ENCODE assay signal across 15 cellular contexts in the genomic region with DNA sequence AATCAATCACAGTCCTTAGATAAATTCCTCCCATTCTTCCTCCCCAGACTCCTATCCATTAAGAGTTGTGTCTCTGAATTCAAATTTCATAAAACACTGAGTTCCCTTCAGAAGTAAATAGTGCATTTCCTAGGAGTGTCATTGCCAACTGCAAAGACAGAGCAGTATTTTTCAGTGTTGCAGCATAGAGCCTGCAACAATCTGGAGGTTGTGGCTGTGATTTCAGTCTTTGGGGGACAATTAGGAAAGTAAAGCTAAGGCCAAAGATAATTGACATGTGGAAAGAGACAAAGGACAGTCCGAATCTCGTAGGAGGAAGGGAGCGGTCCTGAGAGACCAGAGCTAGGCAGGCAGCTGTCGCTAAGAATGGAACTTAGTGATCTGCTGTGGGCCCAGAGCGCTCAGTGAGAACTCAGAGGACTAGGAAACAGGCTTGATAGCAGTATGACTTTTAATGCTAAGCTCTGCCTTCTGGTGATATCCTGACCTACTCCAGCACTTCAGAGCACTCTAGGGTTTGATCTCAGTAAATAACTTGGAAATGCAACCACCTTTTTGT. TPM values are rescaled to one million over a fixed set of nuclear protein-coding genes. Genes with fewer than 3 reads are reported as not detected.
DNase-seq lines count a peak whose midpoint lies in the region; ATAC-seq and TF ChIP-seq lines count a peak whose summit lies in the region.
"Had no signal": no experiment of that assay in that cellular context is flagged by ENCODE, and none has a peak within 500 bp of the region (broad histone marks: within the 10 kb centered on the region; RNA-seq: fewer than 3 reads in every experiment).

No MANE protein-coding gene starts in this region.

- peak overlapping the region; percentile 75 for H3K27ac ChIP-seq in caudate nucleus (ENCODE audit: low read depth, low read length)
- H3K27ac ChIP-seq in parathyroid adenoma, result peak overlapping the region; percentile 35
- H3K27ac ChIP-seq: ovary had no signal

- H3K9me3 Mint-ChIP-seq in type B pancreatic cell (no peaks in the 10 kb centered on the region), WTC11 (no peaks in the 10 kb centered on the region)
- H3K9me3 Mint-ChIP-seq in activated CD4-positive, alpha-beta T cell treated with anti-CD3 and anti-CD28 coated beads for 36 hours (ENCODE audit: low read depth), result no peaks in the 10 kb centered on the region
- H3K9me3 Mint-ChIP-seq: activated CD4-positive, alpha-beta T cell treated with anti-CD3 and anti-CD28 coated beads, Interleukin-2, amount 10 ng/mL, durations not matched to agents 7 days and 5 days had no signal

- no peak for DNase-seq in caudate nucleus (lab: John Stamatoyannopoulos, UW)
- DNase-seq in left ventricle myocardium superior, result peak; percentile 49
- DNase-seq in type B pancreatic cell (ENCODE audit: extremely low spot score, unreplicated experiment), result no peak
- DNase-seq in WTC11 (ENCODE audit: low spot score), result no peak
- DNase-seq in activated CD4-positive, alpha-beta T cell treated with anti-CD3 and anti-CD28 coated beads for 36 hours, result no peak
- DNase-seq: activated CD4-positive, alpha-beta T cell treated with anti-CD3 and anti-CD28 coated beads, Interleukin-2, amount 10 ng/mL, durations not matched to agents 7 days and 5 days; DMS 273 treated with DMSO at 0.1 percent for 48 hours; erythroblast; NCI-H446 had no signal

- H3K4me1 Mint-ChIP-seq in type B pancreatic cell (ENCODE audit: unreplicated experiment) (peaks cover 22% of the 10 kb centered on the region), WTC11 (peaks cover 6% of the 10 kb centered on the region)
- no peaks in the 10 kb centered on the region for H3K4me1 Mint-ChIP-seq in activated CD4-positive, alpha-beta T cell treated with anti-CD3 and anti-CD28 coated beads for 36 hours
- H3K4me1 Mint-ChIP-seq: activated CD4-positive, alpha-beta T cell treated with anti-CD3 and anti-CD28 coated beads, Interleukin-2, amount 10 ng/mL, durations not matched to agents 7 days and 5 days had no signal

- H3K4me3 Mint-ChIP-seq in type B pancreatic cell, result no peak overlapping the region
- no peak overlapping the region for H3K4me3 Mint-ChIP-seq in WTC11
- no peak overlapping the region for H3K4me3 Mint-ChIP-seq in activated CD4-positive, alpha-beta T cell treated with anti-CD3 and anti-CD28 coated beads for 36 hours
- H3K4me3 Mint-ChIP-seq: activated CD4-positive, alpha-beta T cell treated with anti-CD3 and anti-CD28 coated beads, Interleukin-2, amount 10 ng/mL, durations not matched to agents 7 days and 5 days; activated naive CD8-positive, alpha-beta T cell had no signal

- H3K36me3 Mint-ChIP-seq in type B pancreatic cell (peaks cover 24% of the 10 kb centered on the region), WTC11 (no peaks in the 10 kb centered on the region; the same call in 1 of the 2 replicates)
- peaks cover 30% of the 10 kb centered on the region for H3K36me3 Mint-ChIP-seq in activated CD4-positive, alpha-beta T cell treated with anti-CD3 and anti-CD28 coated beads for 36 hours (ENCODE audit: low read depth)

- H3K27me3 Mint-ChIP-seq in type B pancreatic cell (no peaks in the 10 kb centered on the region), WTC11 (ENCODE audit: low read depth) (no peaks in the 10 kb centered on the region)
- H3K27me3 Mint-ChIP-seq in activated CD4-positive, alpha-beta T cell treated with anti-CD3 and anti-CD28 coated beads for 36 hours, result no peaks in the 10 kb centered on the region
- H3K27me3 Mint-ChIP-seq: activated CD4-positive, alpha-beta T cell treated with anti-CD3 and anti-CD28 coated beads, Interleukin-2, amount 10 ng/mL, durations not matched to agents 7 days and 5 days; activated naive CD8-positive, alpha-beta T cell had no signal

- POLR2A ChIA-PET in WTC11 (lab: Charles Lee), result no interaction called here
- POLR2A ChIA-PET in activated CD4-positive, alpha-beta T cell treated with anti-CD3 and anti-CD28 coated beads for 36 hours (lab: Charles Lee), result no interaction called here

- no peaks in the 10 kb centered on the region for H3K36me3 ChIP-seq in parathyroid adenoma (ENCODE audit: control insufficient read depth, insufficient read depth, low read length)
- H3K36me3 ChIP-seq: ovary had no signal

- intact Hi-C loops in left ventricle myocardium superior (cut with micrococcal nuclease), result no loop called here
- intact Hi-C loops in activated CD4-positive, alpha-beta T cell treated with anti-CD3 and anti-CD28 coated beads for 36 hours (cut with DNase I, micrococcal nuclease), result no loop called here

- TF ChIP-seq CTCF in parathyroid adenoma (IDR thresholded peaks at IDR 0.05) (no peak), type B pancreatic cell (conservative IDR thresholded peaks at IDR 0.05) (no peak), WTC11 (IDR thresholded peaks at IDR 0.05) (no peak)

- H2AFZ ChIP-seq in parathyroid adenoma, result no peak overlapping the region

- H3K27ac Mint-ChIP-seq in type B pancreatic cell (peak overlapping the region; percentile 83), WTC11 (no peak overlapping the region)
- H3K27ac Mint-ChIP-seq in activated CD4-positive, alpha-beta T cell treated with anti-CD3 and anti-CD28 coated beads for 36 hours, result no peak overlapping the region
- H3K27ac Mint-ChIP-seq: activated CD4-positive, alpha-beta T cell treated with anti-CD3 and anti-CD28 coated beads, Interleukin-2, amount 10 ng/mL, durations not matched to agents 7 days and 5 days; activated naive CD8-positive, alpha-beta T cell had no signal

- peak; percentile 89 for ATAC-seq in left ventricle myocardium superior
- ATAC-seq in HG03439 (IDR thresholded peaks at IDR 0.05; ENCODE audit: unreplicated experiment), result no peak
- no peak for ATAC-seq in WTC11
- no peak for ATAC-seq in activated CD4-positive, alpha-beta T cell treated with anti-CD3 and anti-CD28 coated beads for 36 hours
- no peak for ATAC-seq in GM19035 (IDR thresholded peaks at IDR 0.05; ENCODE audit: unreplicated experiment)

- no peaks in the 10 kb centered on the region for H3K9me3 ChIP-seq in parathyroid adenoma (ENCODE audit: control insufficient read depth, low read length)
- H3K9me3 ChIP-seq: ovary had no signal

- H3K79me2 ChIP-seq in parathyroid adenoma, result no peaks in the 10 kb centered on the region

- H3K4me3 ChIP-seq in parathyroid adenoma (ENCODE audit: low read depth, low read length), result no peak overlapping the region
- H3K4me3 ChIP-seq: lung, ovary had no signal

- no peaks in the 10 kb centered on the region for H3K27me3 ChIP-seq in parathyroid adenoma (ENCODE audit: control insufficient read depth, insufficient read depth, low read length)
- H3K27me3 ChIP-seq: ovary had no signal

- H3K4me2 ChIP-seq in parathyroid adenoma (ENCODE audit: low read length), result no peak overlapping the region

- H3K9ac ChIP-seq in parathyroid adenoma, result no peak overlapping the region

- H3K4me1 ChIP-seq in parathyroid adenoma, result no peaks in the 10 kb centered on the region

- CTCF ChIA-PET in WTC11 (lab: Charles Lee), result interaction anchor here (1.1 kb wide), 1 partner anchor 13 kb away, joined by 3 read pairs; no protein-coding TSS in a partner anchor
- CTCF ChIA-PET in activated CD4-positive, alpha-beta T cell treated with anti-CD3 and anti-CD28 coated beads for 36 hours (lab: Charles Lee), result interaction anchor here (0.5 kb wide), 1 partner anchor 13 kb away, joined by 3 read pairs; no protein-coding TSS in a partner anchor

TF ChIP-seq in WTC11, 78 proteins besides CTCF, POLR2A, EP300 and RAD21 (continues in another document):
- TF ChIP-seq ATF2 (CRISPR knock-in tag; IDR thresholded peaks at IDR 0.05; ENCODE audit: borderline replicate concordance, low read depth), result no peak
- TF ChIP-seq, protein P1, sequence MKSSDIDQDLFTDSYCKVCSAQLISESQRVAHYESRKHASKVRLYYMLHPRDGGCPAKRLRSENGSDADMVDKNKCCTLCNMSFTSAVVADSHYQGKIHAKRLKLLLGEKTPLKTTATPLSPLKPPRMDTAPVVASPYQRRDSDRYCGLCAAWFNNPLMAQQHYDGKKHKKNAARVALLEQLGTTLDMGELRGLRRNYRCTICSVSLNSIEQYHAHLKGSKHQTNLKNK (CRISPR knock-in tag; IDR thresholded peaks at IDR 0.05), result no peak
- no peak for TF ChIP-seq ZNF423 (CRISPR knock-in tag; IDR thresholded peaks at IDR 0.05)
- no peak for TF ChIP-seq TEAD1 (CRISPR knock-in tag; IDR thresholded peaks at IDR 0.05)
- TF ChIP-seq TP53 (CRISPR knock-in tag; IDR thresholded peaks at IDR 0.05), result no peak
- no peak for TF ChIP-seq FOXJ3 (CRISPR knock-in tag; IDR thresholded peaks at IDR 0.05; ENCODE audit: borderline replicate concordance)
- TF ChIP-seq ZBTB21 (CRISPR knock-in tag; IDR thresholded peaks at IDR 0.05; ENCODE audit: borderline replicate concordance), result no peak
- TF ChIP-seq JUN (CRISPR knock-in tag; IDR thresholded peaks at IDR 0.05), result no peak
- no peak for TF ChIP-seq ATF1 (CRISPR knock-in tag; IDR thresholded peaks at IDR 0.05)
- TF ChIP-seq FOXP4 (CRISPR knock-in tag; IDR thresholded peaks at IDR 0.05), result no peak

RNA-seq across cellular contexts. Expression of gene PRPF18, which starts 46.2 kb away (rescaled TPM):
- total RNA-seq in left ventricle myocardium superior (17.0 TPM), type B pancreatic cell (ENCODE audit: low replicate concordance) (16.7 and 20.3 TPM in 2 replicates), WTC11 (2021) (11.5 to 13.4 TPM (median 11.8 TPM) in 3 replicates)
- total RNA-seq in activated CD4-positive, alpha-beta T cell treated with anti-CD3 and anti-CD28 coated beads for 36 hours, result 10 to 100 TPM; 21.0 to 22.1 TPM
